In the genomic region with DNA sequence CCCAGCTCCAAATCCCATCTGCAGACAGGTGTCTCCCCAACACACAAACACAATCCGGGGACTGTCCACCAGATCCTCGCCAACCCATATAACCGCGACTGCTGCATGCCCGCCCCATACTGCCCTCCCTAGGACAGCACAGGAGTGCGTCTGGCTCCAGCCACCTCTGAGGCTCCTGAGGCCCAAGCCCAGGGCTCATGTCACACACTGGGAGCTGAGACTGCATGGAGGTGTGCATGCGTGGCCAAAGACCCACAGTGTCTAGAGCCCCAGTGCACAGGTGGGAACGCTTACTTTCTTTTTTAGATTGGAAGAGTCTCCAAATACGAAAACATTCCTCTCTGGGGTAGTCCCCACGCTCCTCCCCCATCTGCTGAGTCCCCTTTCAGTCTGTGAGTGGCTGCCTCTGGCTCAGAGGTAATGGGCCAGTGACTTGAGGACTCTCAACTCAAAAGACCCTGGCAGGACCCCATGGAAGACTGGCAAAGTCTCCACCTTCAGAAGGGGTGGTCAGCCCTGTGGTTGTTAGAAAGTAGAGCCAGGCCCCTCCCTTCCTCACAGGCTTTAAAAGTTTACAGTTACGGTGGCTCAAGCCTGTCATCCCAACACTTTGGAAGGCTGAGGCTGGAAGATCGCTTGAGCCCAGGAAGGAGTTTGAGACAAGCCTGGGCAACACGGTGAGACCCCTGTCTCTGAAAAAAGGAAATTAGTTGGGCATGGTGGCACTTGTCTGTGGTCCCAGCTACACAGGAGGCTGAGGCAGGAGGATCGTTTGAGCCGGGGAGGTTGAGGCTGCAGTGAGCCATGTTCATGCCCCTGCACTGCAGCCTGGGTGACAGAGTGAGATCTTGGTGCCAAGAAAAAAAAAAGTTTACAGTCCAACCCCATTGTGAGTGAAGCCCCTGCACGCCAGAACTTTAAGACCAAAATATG, we compare ENCODE assay signal across 10 cellular contexts. TPM values are rescaled to one million over a fixed set of nuclear protein-coding genes. Genes with fewer than 3 reads are reported as not detected.
DNase-seq lines count a peak whose midpoint lies in the region; ATAC-seq and TF ChIP-seq lines count a peak whose summit lies in the region.
"Had no signal": no experiment of that assay in that cellular context is flagged by ENCODE, and none has a peak within 500 bp of the region (broad histone marks: within the 10 kb centered on the region; RNA-seq: fewer than 3 reads in every experiment).

No MANE protein-coding gene starts in this region.

- no peaks in the 10 kb centered on the region for H3K36me3 Mint-ChIP-seq in neural crest cell (ENCODE audit: low read depth)

- peak overlapping the region; percentile 73 for H3K4me3 Mint-ChIP-seq in neural crest cell

- no peaks in the 10 kb centered on the region for H3K9me3 ChIP-seq in upper lobe of right lung

- H3K4me1 Mint-ChIP-seq in neural crest cell = peaks cover 11% of the 10 kb centered on the region

- no peaks in the 10 kb centered on the region for H3K9me3 Mint-ChIP-seq in neural crest cell

- no peak overlapping the region for H3K4me3 ChIP-seq in upper lobe of right lung

- peak; percentile 63 for DNase-seq in cardiac septum (ENCODE audit: low spot score)
- no peak for DNase-seq in Right ventricle myocardium inferior (ENCODE audit: missing footprints)
- DNase-seq in neural crest cell (ENCODE audit: low read depth, low spot score) = no peak
- peak; percentile 60 for DNase-seq in upper lobe of right lung
- no peak for DNase-seq in SK-N-DZ (ENCODE audit: low spot score)
- DNase-seq in NCI-H2081 treated with DMSO at 0.1 percent for 48 hours (lab: John Stamatoyannopoulos, UW) = no peak
- DNase-seq: mesenchymal stem cell had no signal

- ATAC-seq in Right ventricle myocardium inferior (no peak), upper lobe of right lung (no peak), HG03469 (IDR thresholded peaks at IDR 0.05; ENCODE audit: unreplicated experiment) (no peak)

- H3K27ac ChIP-seq in cingulate gyrus (ENCODE audit: low read depth, low read length) (peak overlapping the region; percentile 100), upper lobe of right lung (peak overlapping the region; percentile 84)
- H3K27ac ChIP-seq: VCaP had no signal

- peaks cover 7% of the 10 kb centered on the region for H3K27me3 ChIP-seq in upper lobe of right lung

- H3K4me1 ChIP-seq in upper lobe of right lung = peaks cover 54% of the 10 kb centered on the region

- H3K27me3 Mint-ChIP-seq in neural crest cell (ENCODE audit: low read depth) = peaks cover 38% of the 10 kb centered on the region

- intact Hi-C loops in cardiac septum (cut with DNase I) (no loop called here), Right ventricle myocardium inferior (cut with DNase I) (loop anchor here (5.0 kb wide), 1 partner anchor 377 kb away; no protein-coding TSS in a partner anchor), upper lobe of right lung (cut with DNase I) (no loop called here)

- no peaks in the 10 kb centered on the region for H3K36me3 ChIP-seq in upper lobe of right lung

- no peak overlapping the region for H3K27ac Mint-ChIP-seq in neural crest cell (ENCODE audit: unreplicated experiment)

- TF ChIP-seq CTCF in neural crest cell (conservative IDR thresholded peaks at IDR 0.05) (no peak), upper lobe of right lung (IDR thresholded peaks at IDR 0.05) (no peak)

RNA-seq across cellular contexts. Expression of gene CBX7, which starts 2.3 kb away (rescaled TPM):
- 89.6 TPM for total RNA-seq in cardiac septum
- 66.0 TPM for total RNA-seq in Right ventricle myocardium inferior
- 2.3 and 2.4 TPM in 2 replicates for total RNA-seq in neural crest cell
- 62.7 TPM for total RNA-seq in upper lobe of right lung
- 0.37 and 1.7 TPM in 2 replicates for polyA plus RNA-seq in SK-N-DZ (2014; cell fraction: cytosol; rRNA removed)
- 1.9 and 11.7 TPM in 2 replicates for polyA plus RNA-seq in SK-N-DZ (2014; cell fraction: nucleus; rRNA removed)

RNA-seq across cellular contexts. Expression of gene APOBEC3H, which starts 53.1 kb away (rescaled TPM):
- total RNA-seq in cardiac septum = not detected
- 0.32 TPM for total RNA-seq in Right ventricle myocardium inferior
- total RNA-seq in neural crest cell = not detected in 2 replicates
- 0.84 TPM for total RNA-seq in upper lobe of right lung
- not detected in 2 replicates for polyA plus RNA-seq in SK-N-DZ (2014; cell fraction: cytosol; rRNA removed)
- not detected in 2 replicates for polyA plus RNA-seq in SK-N-DZ (2014; cell fraction: nucleus; rRNA removed)

Comparison
In these comparisons a context has a peak if more than half of its experiments do, and no peak if none do; other contexts are left out.
1. DNase-seq: peak in cardiac septum (single experiment) and upper lobe of right lung (single experiment); none in Right ventricle myocardium inferior (single experiment), neural crest cell (single experiment), SK-N-DZ (single experiment) and NCI-H2081 treated with DMSO at 0.1 percent for 48 hours (single experiment).
2. RNA of gene CBX7, which starts 2.3 kb away (total RNA-seq): 89.6 TPM in cardiac septum (single experiment), 66.0 TPM in Right ventricle myocardium inferior (single experiment) and 62.7 TPM in upper lobe of right lung (single experiment); 2.3 to 2.4 TPM in neural crest cell; every median in the first group is over 10 times any median in the second.